In the genomic region with DNA sequence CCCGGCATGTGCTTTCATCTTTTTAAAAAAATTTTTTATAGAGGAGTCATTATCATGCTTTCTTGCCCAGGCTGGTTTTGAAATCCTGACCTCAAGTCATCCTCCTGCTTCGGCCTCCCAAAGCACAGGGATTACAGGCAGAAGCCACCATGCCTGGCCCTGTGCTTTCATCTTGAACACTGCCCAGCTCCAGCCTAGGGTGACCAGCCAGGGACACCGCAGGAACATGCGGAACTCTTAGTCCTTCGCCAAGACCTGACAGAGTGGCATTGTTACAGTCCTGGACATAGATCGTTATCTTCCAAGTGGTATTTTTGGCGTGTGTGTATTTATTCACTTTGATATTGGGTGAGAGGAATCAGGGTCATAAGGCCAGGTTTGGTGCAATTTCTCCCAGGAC, we compare ENCODE assay signal across 2 cellular contexts.
A peak's percentile ranks its signal among the peaks of the same experiment; 100 is the strongest.
TF ChIP-seq lines count a peak whose summit lies in the region.

No MANE protein-coding gene starts in this region.

TF ChIP-seq in A549, 52 proteins besides CTCF, POLR2A, EP300 and RAD21:
- TF ChIP-seq RCOR1 (IDR thresholded peaks at IDR 0.05; ENCODE audit: low read depth, low read length) (no peak), GATA3 (IDR thresholded peaks at IDR 0.05; ENCODE audit: borderline replicate concordance) (peak; percentile 35; the same call in 1 of the 2 replicates)

TF ChIP-seq in HepG2, 621 proteins besides CTCF, POLR2A, EP300 and RAD21 (continues in another document):
- TF ChIP-seq, protein P1, sequence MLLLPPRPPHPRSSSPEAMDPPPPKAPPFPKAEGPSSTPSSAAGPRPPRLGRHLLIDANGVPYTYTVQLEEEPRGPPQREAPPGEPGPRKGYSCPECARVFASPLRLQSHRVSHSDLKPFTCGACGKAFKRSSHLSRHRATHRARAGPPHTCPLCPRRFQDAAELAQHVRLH (CRISPR knock-in tag; IDR thresholded peaks at IDR 0.05; ENCODE audit: borderline replicate concordance, low read depth), result peak; percentile 16; the same call in 1 of the 2 replicates
- TF ChIP-seq, protein P2, sequence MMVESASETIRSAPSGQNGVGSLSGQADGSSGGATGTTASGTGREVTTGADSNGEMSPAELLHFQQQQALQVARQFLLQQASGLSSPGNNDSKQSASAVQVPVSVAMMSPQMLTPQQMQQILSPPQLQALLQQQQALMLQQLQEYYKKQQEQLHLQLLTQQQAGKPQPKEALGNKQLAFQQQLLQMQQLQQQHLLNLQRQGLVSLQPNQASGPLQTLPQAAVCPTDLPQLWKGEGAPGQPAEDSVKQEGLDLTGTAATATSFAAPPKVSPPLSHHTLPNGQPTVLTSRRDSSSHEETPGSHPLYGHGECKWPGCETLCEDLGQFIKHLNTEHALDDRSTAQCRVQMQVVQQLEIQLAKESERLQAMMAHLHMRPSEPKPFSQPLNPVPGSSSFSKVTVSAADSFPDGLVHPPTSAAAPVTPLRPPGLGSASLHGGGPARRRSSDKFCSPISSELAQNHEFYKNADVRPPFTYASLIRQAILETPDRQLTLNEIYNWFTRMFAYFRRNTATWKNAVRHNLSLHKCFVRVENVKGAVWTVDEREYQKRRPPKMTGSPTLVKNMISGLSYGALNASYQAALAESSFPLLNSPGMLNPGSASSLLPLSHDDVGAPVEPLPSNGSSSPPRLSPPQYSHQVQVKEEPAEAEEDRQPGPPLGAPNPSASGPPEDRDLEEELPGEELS (CRISPR knock-in tag; IDR thresholded peaks at IDR 0.05), result peak; percentile 39
- TF ChIP-seq HNF4G (IDR thresholded peaks at IDR 0.05; ENCODE audit: borderline replicate concordance, low read depth, low read length) (no peak), HNF4G (CRISPR knock-in tag; IDR thresholded peaks at IDR 0.05; ENCODE audit: borderline replicate concordance, low read depth) (no peak), GATAD2A (CRISPR knock-in tag; IDR thresholded peaks at IDR 0.05) (peak; percentile 34; the same call in 1 of the 2 replicates), NR2F6 (IDR thresholded peaks at IDR 0.05) (no peak), NR2F6 (CRISPR knock-in tag; IDR thresholded peaks at IDR 0.05) (peak; percentile 49; the same call in 1 of the 2 replicates), ZNF121 (CRISPR knock-in tag; IDR thresholded peaks at IDR 0.05) (peak; percentile 94), ZNF761 (CRISPR knock-in tag; conservative IDR thresholded peaks at IDR 0.05) (0 out of 2 replicates have a peak, but pooled peaks have one; percentile 11), HMG20A (CRISPR knock-in tag; IDR thresholded peaks at IDR 0.05; ENCODE audit: borderline replicate concordance) (peak; percentile 40; the same call in 1 of the 2 replicates), ZNF614 (CRISPR knock-in tag; IDR thresholded peaks at IDR 0.05; ENCODE audit: borderline replicate concordance) (no peak), ONECUT2 (CRISPR knock-in tag; IDR thresholded peaks at IDR 0.05) (0 out of 2 replicates have a peak, but pooled peaks have one; percentile 26), RXRA (CRISPR knock-in tag; IDR thresholded peaks at IDR 0.05) (peak; percentile 51; the same call in 1 of the 2 replicates), GATAD1 (CRISPR knock-in tag; IDR thresholded peaks at IDR 0.05) (no peak), ZFP82 (CRISPR knock-in tag; IDR thresholded peaks at IDR 0.05; ENCODE audit: borderline replicate concordance) (no peak), ZNF672 (CRISPR knock-in tag; IDR thresholded peaks at IDR 0.05) (no peak), ZNF724P (CRISPR knock-in tag; IDR thresholded peaks at IDR 0.05; ENCODE audit: borderline replicate concordance) (0 out of 2 replicates have a peak, but pooled peaks have one; percentile 56), RARA (CRISPR knock-in tag; IDR thresholded peaks at IDR 0.05) (peak; percentile 50; the same call in 1 of the 2 replicates), KDM2A (CRISPR knock-in tag; IDR thresholded peaks at IDR 0.05; ENCODE audit: borderline replicate concordance, low read depth) (peak; percentile 6; the same call in 1 of the 2 replicates), FOXA1 (IDR thresholded peaks at IDR 0.05) (no peak), FOXA1 (CRISPR knock-in tag; IDR thresholded peaks at IDR 0.05) (peak; percentile 64), KDM4B (CRISPR knock-in tag; IDR thresholded peaks at IDR 0.05) (no peak), BCL6 (CRISPR knock-in tag; IDR thresholded peaks at IDR 0.05) (peak; percentile 57; the same call in 1 of the 2 replicates), SOX13 (IDR thresholded peaks at IDR 0.05) (no peak), SOX13 (CRISPR knock-in tag; conservative IDR thresholded peaks at IDR 0.05 in 1 of 2, IDR thresholded peaks at IDR 0.05 in 1 of 2) (peak in 1 of 2 experiments; percentile 76; a peak in 2 of 4 replicates), ZNF251 (CRISPR knock-in tag; IDR thresholded peaks at IDR 0.05) (no peak), RXRB (CRISPR knock-in tag; IDR thresholded peaks at IDR 0.05; ENCODE audit: borderline replicate concordance) (peak; percentile 35; the same call in 1 of the 2 replicates), GZF1 (CRISPR knock-in tag; IDR thresholded peaks at IDR 0.05) (no peak)
- TF ChIP-seq, protein P3, sequence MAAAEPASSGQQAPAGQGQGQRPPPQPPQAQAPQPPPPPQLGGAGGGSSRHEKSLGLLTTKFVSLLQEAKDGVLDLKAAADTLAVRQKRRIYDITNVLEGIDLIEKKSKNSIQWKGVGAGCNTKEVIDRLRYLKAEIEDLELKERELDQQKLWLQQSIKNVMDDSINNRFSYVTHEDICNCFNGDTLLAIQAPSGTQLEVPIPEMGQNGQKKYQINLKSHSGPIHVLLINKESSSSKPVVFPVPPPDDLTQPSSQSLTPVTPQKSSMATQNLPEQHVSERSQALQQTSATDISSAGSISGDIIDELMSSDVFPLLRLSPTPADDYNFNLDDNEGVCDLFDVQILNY (CRISPR knock-in tag; conservative IDR thresholded peaks at IDR 0.05), result no peak
- TF ChIP-seq, protein P4, sequence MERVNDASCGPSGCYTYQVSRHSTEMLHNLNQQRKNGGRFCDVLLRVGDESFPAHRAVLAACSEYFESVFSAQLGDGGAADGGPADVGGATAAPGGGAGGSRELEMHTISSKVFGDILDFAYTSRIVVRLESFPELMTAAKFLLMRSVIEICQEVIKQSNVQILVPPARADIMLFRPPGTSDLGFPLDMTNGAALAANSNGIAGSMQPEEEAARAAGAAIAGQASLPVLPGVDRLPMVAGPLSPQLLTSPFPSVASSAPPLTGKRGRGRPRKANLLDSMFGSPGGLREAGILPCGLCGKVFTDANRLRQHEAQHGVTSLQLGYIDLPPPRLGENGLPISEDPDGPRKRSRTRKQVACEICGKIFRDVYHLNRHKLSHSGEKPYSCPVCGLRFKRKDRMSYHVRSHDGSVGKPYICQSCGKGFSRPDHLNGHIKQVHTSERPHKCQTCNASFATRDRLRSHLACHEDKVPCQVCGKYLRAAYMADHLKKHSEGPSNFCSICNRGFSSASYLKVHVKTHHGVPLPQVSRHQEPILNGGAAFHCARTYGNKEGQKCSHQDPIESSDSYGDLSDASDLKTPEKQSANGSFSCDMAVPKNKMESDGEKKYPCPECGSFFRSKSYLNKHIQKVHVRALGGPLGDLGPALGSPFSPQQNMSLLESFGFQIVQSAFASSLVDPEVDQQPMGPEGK (CRISPR knock-in tag; IDR thresholded peaks at IDR 0.05), result 0 out of 2 replicates have a peak, but pooled peaks have one; percentile 15
- TF ChIP-seq, protein P5, sequence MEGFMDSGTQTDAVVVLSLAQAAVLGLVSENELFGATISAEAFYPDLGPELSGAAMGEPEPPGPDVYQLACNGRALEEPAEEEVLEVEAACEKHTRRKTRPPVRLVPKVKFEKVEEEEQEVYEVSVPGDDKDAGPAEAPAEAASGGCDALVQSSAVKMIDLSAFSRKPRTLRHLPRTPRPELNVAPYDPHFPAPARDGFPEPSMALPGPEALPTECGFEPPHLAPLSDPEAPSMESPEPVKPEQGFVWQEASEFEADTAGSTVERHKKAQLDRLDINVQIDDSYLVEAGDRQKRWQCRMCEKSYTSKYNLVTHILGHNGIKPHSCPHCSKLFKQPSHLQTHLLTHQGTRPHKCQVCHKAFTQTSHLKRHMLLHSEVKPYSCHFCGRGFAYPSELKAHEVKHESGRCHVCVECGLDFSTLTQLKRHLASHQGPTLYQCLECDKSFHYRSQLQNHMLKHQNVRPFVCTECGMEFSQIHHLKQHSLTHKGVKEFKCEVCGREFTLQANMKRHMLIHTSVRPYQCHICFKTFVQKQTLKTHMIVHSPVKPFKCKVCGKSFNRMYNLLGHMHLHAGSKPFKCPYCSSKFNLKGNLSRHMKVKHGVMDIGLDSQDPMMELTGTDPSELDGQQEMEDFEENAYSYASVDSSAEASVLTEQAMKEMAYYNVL (CRISPR knock-in tag; IDR thresholded peaks at IDR 0.05; ENCODE audit: borderline replicate concordance), result no peak
- TF ChIP-seq, protein P6, sequence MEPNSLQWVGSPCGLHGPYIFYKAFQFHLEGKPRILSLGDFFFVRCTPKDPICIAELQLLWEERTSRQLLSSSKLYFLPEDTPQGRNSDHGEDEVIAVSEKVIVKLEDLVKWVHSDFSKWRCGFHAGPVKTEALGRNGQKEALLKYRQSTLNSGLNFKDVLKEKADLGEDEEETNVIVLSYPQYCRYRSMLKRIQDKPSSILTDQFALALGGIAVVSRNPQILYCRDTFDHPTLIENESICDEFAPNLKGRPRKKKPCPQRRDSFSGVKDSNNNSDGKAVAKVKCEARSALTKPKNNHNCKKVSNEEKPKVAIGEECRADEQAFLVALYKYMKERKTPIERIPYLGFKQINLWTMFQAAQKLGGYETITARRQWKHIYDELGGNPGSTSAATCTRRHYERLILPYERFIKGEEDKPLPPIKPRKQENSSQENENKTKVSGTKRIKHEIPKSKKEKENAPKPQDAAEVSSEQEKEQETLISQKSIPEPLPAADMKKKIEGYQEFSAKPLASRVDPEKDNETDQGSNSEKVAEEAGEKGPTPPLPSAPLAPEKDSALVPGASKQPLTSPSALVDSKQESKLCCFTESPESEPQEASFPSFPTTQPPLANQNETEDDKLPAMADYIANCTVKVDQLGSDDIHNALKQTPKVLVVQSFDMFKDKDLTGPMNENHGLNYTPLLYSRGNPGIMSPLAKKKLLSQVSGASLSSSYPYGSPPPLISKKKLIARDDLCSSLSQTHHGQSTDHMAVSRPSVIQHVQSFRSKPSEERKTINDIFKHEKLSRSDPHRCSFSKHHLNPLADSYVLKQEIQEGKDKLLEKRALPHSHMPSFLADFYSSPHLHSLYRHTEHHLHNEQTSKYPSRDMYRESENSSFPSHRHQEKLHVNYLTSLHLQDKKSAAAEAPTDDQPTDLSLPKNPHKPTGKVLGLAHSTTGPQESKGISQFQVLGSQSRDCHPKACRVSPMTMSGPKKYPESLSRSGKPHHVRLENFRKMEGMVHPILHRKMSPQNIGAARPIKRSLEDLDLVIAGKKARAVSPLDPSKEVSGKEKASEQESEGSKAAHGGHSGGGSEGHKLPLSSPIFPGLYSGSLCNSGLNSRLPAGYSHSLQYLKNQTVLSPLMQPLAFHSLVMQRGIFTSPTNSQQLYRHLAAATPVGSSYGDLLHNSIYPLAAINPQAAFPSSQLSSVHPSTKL (CRISPR knock-in tag; IDR thresholded peaks at IDR 0.05), result 0 out of 2 replicates have a peak, but pooled peaks have one; percentile 28
- TF ChIP-seq, protein P7, sequence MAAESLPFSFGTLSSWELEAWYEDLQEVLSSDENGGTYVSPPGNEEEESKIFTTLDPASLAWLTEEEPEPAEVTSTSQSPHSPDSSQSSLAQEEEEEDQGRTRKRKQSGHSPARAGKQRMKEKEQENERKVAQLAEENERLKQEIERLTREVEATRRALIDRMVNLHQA (CRISPR knock-in tag; IDR thresholded peaks at IDR 0.05), result no peak
- TF ChIP-seq, protein P8, sequence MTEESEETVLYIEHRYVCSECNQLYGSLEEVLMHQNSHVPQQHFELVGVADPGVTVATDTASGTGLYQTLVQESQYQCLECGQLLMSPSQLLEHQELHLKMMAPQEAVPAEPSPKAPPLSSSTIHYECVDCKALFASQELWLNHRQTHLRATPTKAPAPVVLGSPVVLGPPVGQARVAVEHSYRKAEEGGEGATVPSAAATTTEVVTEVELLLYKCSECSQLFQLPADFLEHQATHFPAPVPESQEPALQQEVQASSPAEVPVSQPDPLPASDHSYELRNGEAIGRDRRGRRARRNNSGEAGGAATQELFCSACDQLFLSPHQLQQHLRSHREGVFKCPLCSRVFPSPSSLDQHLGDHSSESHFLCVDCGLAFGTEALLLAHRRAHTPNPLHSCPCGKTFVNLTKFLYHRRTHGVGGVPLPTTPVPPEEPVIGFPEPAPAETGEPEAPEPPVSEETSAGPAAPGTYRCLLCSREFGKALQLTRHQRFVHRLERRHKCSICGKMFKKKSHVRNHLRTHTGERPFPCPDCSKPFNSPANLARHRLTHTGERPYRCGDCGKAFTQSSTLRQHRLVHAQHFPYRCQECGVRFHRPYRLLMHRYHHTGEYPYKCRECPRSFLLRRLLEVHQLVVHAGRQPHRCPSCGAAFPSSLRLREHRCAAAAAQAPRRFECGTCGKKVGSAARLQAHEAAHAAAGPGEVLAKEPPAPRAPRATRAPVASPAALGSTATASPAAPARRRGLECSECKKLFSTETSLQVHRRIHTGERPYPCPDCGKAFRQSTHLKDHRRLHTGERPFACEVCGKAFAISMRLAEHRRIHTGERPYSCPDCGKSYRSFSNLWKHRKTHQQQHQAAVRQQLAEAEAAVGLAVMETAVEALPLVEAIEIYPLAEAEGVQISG (CRISPR knock-in tag; IDR thresholded peaks at IDR 0.05), result 0 out of 2 replicates have a peak, but pooled peaks have one; percentile 22
- TF ChIP-seq, protein P9, sequence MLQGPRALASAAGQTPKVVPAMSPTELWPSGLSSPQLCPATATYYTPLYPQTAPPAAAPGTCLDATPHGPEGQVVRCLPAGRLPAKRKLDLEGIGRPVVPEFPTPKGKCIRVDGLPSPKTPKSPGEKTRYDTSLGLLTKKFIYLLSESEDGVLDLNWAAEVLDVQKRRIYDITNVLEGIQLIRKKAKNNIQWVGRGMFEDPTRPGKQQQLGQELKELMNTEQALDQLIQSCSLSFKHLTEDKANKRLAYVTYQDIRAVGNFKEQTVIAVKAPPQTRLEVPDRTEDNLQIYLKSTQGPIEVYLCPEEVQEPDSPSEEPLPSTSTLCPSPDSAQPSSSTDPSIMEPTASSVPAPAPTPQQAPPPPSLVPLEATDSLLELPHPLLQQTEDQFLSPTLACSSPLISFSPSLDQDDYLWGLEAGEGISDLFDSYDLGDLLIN (CRISPR knock-in tag; IDR thresholded peaks at IDR 0.05; ENCODE audit: borderline replicate concordance), result 0 out of 2 replicates have a peak, but pooled peaks have one; percentile 44
- TF ChIP-seq, protein P10, sequence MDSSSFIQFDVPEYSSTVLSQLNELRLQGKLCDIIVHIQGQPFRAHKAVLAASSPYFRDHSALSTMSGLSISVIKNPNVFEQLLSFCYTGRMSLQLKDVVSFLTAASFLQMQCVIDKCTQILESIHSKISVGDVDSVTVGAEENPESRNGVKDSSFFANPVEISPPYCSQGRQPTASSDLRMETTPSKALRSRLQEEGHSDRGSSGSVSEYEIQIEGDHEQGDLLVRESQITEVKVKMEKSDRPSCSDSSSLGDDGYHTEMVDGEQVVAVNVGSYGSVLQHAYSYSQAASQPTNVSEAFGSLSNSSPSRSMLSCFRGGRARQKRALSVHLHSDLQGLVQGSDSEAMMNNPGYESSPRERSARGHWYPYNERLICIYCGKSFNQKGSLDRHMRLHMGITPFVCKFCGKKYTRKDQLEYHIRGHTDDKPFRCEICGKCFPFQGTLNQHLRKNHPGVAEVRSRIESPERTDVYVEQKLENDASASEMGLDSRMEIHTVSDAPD (CRISPR knock-in tag; IDR thresholded peaks at IDR 0.05), result 0 out of 2 replicates have a peak, but pooled peaks have one; percentile 28
- TF ChIP-seq, protein P11, sequence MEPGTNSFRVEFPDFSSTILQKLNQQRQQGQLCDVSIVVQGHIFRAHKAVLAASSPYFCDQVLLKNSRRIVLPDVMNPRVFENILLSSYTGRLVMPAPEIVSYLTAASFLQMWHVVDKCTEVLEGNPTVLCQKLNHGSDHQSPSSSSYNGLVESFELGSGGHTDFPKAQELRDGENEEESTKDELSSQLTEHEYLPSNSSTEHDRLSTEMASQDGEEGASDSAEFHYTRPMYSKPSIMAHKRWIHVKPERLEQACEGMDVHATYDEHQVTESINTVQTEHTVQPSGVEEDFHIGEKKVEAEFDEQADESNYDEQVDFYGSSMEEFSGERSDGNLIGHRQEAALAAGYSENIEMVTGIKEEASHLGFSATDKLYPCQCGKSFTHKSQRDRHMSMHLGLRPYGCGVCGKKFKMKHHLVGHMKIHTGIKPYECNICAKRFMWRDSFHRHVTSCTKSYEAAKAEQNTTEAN (CRISPR knock-in tag; conservative IDR thresholded peaks at IDR 0.05), result 0 out of 2 replicates have a peak, but pooled peaks have one; percentile 18
